ENCODE assay signal across 8 cellular contexts in the genomic region with DNA sequence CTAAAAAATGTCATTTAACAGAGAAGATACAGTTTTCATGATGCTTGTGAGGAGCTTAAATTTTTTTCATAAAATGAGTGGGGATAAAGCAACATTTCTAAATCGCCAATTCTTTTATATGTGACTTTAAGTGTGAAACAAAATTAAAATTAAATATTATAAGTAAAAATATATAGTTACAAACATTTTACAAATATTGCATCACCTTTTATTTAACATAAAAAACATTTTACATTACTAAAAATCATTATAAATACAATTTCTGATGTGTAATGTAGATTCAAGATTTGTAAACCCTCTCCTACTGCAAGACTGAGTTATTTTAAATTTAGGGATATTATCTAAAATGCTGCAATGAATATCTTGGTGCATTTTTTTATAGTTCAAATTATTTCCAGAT. TPM values are rescaled to one million over a fixed set of nuclear protein-coding genes. Genes with fewer than 3 reads are reported as not detected.
"Had no signal": no experiment of that assay in that cellular context is flagged by ENCODE, and none has a peak within 500 bp of the region (broad histone marks: within the 10 kb centered on the region; RNA-seq: fewer than 3 reads in every experiment).

No MANE protein-coding gene starts in this region.

- H3K4me1 Mint-ChIP-seq: GM23338, H9 had no signal

- H3K4me3 Mint-ChIP-seq: GM23338, H9 had no signal

- H3K27ac Mint-ChIP-seq: GM23338, H9 had no signal

- FAIRE-seq: H1, H54, HTR-8/SVneo had no signal

- H3K4me2 ChIP-seq: GM23338 had no signal

- DNase-seq: H9, HCEC 1CT, IMR-90, KBM-7 had no signal

- ATAC-seq: GM23338 had no signal

- H2AFZ ChIP-seq: GM23338 had no signal

- H3K4me3 ChIP-seq: GM23338 had no signal

RNA-seq across cellular contexts. Expression of a gene that starts 44.4 kb away (rescaled TPM):
- total RNA-seq: GM23338, H9 had no signal
- polyA plus RNA-seq: H1 had no signal
